8 cellular contexts compared by ENCODE assay signal in genomic region chr2:237732070-237732469, GRCh38.
A peak's percentile ranks its signal among the peaks of the same experiment; 100 is the strongest.
DNase-seq lines count a peak whose midpoint lies in the region; ATAC-seq, FAIRE-seq and TF ChIP-seq lines count a peak whose summit lies in the region.

No MANE protein-coding gene starts in this region.

- H3K9me3 ChIP-seq in astrocyte (ENCODE audit: insufficient read depth, low read depth, low read length) (no peaks in the 10 kb centered on the region), lung (ENCODE audit: control insufficient read depth in 2 of 2, insufficient read depth in 1 of 2, low read length in 1 of 2) (peaks cover 0 to 2% of the 10 kb centered on the region in 2 donors), testis (no peaks in the 10 kb centered on the region)

- no peak overlapping the region for H3K4me3 Mint-ChIP-seq in activated CD4-positive, alpha-beta T cell treated with anti-CD3 and anti-CD28 coated beads, Interleukin-2, amount 10 ng/mL, durations not matched to agents 24 days and 14 days
- no peak overlapping the region for H3K4me3 Mint-ChIP-seq in astrocyte (ENCODE audit: unreplicated experiment)

- H3K36me3 ChIP-seq in astrocyte (ENCODE audit: insufficient read depth, low read length) (peaks cover 4% of the 10 kb centered on the region), lung (ENCODE audit: control insufficient read depth in 2 of 2, insufficient read depth in 2 of 2, low read length in 2 of 2) (peaks cover 4 to 8% of the 10 kb centered on the region in 2 donors), testis (ENCODE audit: low read depth, missing control alignments) (no peaks in the 10 kb centered on the region)

- WGBS in lung, 2 donors, result 73 to 80% methylated on average over 10 of the region's 10 CpGs
- 79 to 85% methylated on average over 10 of the region's 10 CpGs for WGBS in testis, 2 donors

- H3K4me3 ChIP-seq in astrocyte (ENCODE audit: insufficient read depth, low read depth, low read length) (no peak overlapping the region), lung (no peak overlapping the region), testis (no peak overlapping the region)

- H3K27ac Mint-ChIP-seq in activated CD4-positive, alpha-beta T cell treated with anti-CD3 and anti-CD28 coated beads, Interleukin-2, amount 10 ng/mL, durations not matched to agents 24 days and 14 days, result peak overlapping the region; percentile 76
- H3K27ac Mint-ChIP-seq in astrocyte (ENCODE audit: unreplicated experiment), result no peak overlapping the region

- H3K4me2 ChIP-seq in astrocyte (ENCODE audit: low read length), result peak overlapping the region; percentile 21

- H3K27ac ChIP-seq in astrocyte (ENCODE audit: low read depth, low read length) (peak overlapping the region; percentile 48), lung (ENCODE audit: low read depth in 1 of 2, low read length in 1 of 2) (peak overlapping the region; percentile 81 to 82), testis (no peak overlapping the region)

- no peak for DNase-seq in activated CD4-positive, alpha-beta T cell treated with anti-CD3 and anti-CD28 coated beads, Interleukin-2, amount 10 ng/mL, durations not matched to agents 24 days and 14 days
- no peak for DNase-seq in activated CD4-positive, alpha-beta T cell treated with anti-CD3 and anti-CD28 coated beads for 1 hour
- DNase-seq in astrocyte (ENCODE audit: low read depth) (no peak), lung (ENCODE audit: low spot score) (no peak), testis (peak; percentile 12), NCI-H82 (lab: John Stamatoyannopoulos, UW) (no peak), CD1c-positive myeloid dendritic cell (ENCODE audit: extremely low spot score) (no peak), anterior cingulate cortex (lab: John Stamatoyannopoulos, UW) (no peak)

- H3K4me1 ChIP-seq in astrocyte (ENCODE audit: insufficient read depth, low read length) (peaks cover 39% of the 10 kb centered on the region), lung (ENCODE audit: control insufficient read depth in 2 of 2, insufficient read depth in 2 of 2, low read length in 2 of 2) (peaks cover 19 to 42% of the 10 kb centered on the region in 2 donors), testis (peaks cover 14% of the 10 kb centered on the region)

- peak overlapping the region; percentile 34 for H3K9ac ChIP-seq in astrocyte (ENCODE audit: low read length)

- H3K4me1 Mint-ChIP-seq in activated CD4-positive, alpha-beta T cell treated with anti-CD3 and anti-CD28 coated beads, Interleukin-2, amount 10 ng/mL, durations not matched to agents 24 days and 14 days, result peaks cover 41% of the 10 kb centered on the region
- peaks cover 40% of the 10 kb centered on the region for H3K4me1 Mint-ChIP-seq in astrocyte (ENCODE audit: low read depth, unreplicated experiment)

- FAIRE-seq in astrocyte (lab: Jason Lieb, UNC), result no peak

- TF ChIP-seq CTCF in astrocyte (IDR thresholded peaks at IDR 0.05; ENCODE audit: insufficient read depth, low read depth, low read length) (no peak), lung (IDR thresholded peaks at IDR 0.05; ENCODE audit: control extremely low read depth, extremely low read depth) (no peak), testis (IDR thresholded peaks at IDR 0.05) (no peak)

- no peak for TF ChIP-seq POLR2A in testis (IDR thresholded peaks at IDR 0.05)

- intact Hi-C loops in activated CD4-positive, alpha-beta T cell treated with anti-CD3 and anti-CD28 coated beads, Interleukin-2, amount 10 ng/mL, durations not matched to agents 24 days and 14 days (cut with micrococcal nuclease), result no loop called here
- intact Hi-C loops in testis (cut with DNase I; ENCODE audit: low total_unique reads), result no loop called here

- no peaks in the 10 kb centered on the region for H3K27me3 ChIP-seq in astrocyte (ENCODE audit: insufficient read depth, low read length)
- H3K27me3 ChIP-seq in lung (ENCODE audit: control insufficient read depth, insufficient read depth), result no peaks in the 10 kb centered on the region
- H3K27me3 ChIP-seq in testis, result no peaks in the 10 kb centered on the region

- H2AFZ ChIP-seq in astrocyte (ENCODE audit: low read depth, low read length), result no peak overlapping the region

- H3K27me3 Mint-ChIP-seq in activated CD4-positive, alpha-beta T cell treated with anti-CD3 and anti-CD28 coated beads, Interleukin-2, amount 10 ng/mL, durations not matched to agents 24 days and 14 days, result no peaks in the 10 kb centered on the region
- no peaks in the 10 kb centered on the region for H3K27me3 Mint-ChIP-seq in astrocyte (ENCODE audit: low read depth, unreplicated experiment)

- H3K79me2 ChIP-seq in astrocyte (ENCODE audit: insufficient read depth, low read length), result peaks cover 87% of the 10 kb centered on the region

- ATAC-seq in lung (ENCODE audit: insufficient read depth, low FRiP score), result no peak

- peaks cover 34% of the 10 kb centered on the region for H3K36me3 Mint-ChIP-seq in activated CD4-positive, alpha-beta T cell treated with anti-CD3 and anti-CD28 coated beads, Interleukin-2, amount 10 ng/mL, durations not matched to agents 24 days and 14 days (ENCODE audit: low read depth)
- peaks cover 17% of the 10 kb centered on the region for H3K36me3 Mint-ChIP-seq in astrocyte (ENCODE audit: low read depth, unreplicated experiment)

- H3K9me3 Mint-ChIP-seq in activated CD4-positive, alpha-beta T cell treated with anti-CD3 and anti-CD28 coated beads, Interleukin-2, amount 10 ng/mL, durations not matched to agents 24 days and 14 days, result no peaks in the 10 kb centered on the region
- H3K9me3 Mint-ChIP-seq in astrocyte (ENCODE audit: unreplicated experiment), result no peaks in the 10 kb centered on the region

- peaks cover 56% of the 10 kb centered on the region for H4K20me1 ChIP-seq in astrocyte (ENCODE audit: insufficient read depth, low read length)

Comparison
In these comparisons a context has a peak if more than half of its experiments do, and no peak if none do; other contexts are left out.
1. H3K27ac ChIP-seq: peak in astrocyte (single experiment) and lung (2 of 2); none in testis (0 of 2).